Comparison of ENCODE assay signal across 8 cellular contexts in the genomic region with DNA sequence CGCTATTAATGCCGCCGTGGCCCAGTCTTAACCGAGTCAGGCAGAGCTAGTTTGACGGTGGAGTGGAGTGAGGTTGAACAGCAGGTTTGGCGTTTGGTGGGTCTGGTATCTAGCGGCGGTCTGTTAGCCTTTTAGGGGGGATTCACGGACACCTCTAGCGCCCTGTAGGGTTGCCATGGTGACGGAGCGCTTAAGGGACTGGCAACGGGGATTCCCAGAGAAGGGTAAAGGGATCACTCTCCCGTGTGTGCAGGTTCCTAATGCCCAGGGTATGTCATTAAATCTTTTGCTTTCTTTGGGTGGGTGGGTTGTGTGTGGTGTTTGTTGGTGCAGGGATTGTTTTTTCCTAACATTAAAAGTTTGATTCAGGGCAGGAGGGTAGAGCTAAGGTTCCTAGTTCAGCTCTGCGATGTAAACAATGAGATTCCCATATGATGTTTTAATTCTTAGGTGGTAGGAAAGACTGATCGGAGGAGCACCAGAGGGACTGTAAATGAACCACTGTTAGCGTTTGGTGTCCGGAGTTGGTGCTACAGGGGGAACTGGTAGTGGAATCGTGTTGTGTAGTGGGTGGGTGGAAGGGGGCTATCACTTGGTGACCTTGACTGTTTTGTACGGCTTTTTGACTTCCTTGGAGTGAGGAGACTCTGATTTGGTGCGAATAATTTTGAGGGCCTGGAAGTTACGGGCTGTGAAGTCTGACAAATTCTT. TPM values are rescaled to one million over a fixed set of nuclear protein-coding genes. Genes with fewer than 3 reads are reported as not detected.
A peak's percentile ranks its signal among the peaks of the same experiment; 100 is the strongest.
DNase-seq lines count a peak whose midpoint lies in the region; ATAC-seq and TF ChIP-seq lines count a peak whose summit lies in the region.

No MANE protein-coding gene starts in this region.

- H3K4me1 Mint-ChIP-seq in activated T-cell treated with anti-CD3 and anti-CD28 coated beads, Interleukin-2, amount 50 U/mL, for 24 hours (ENCODE audit: low read depth), result peaks cover 32% of the 10 kb centered on the region
- H3K4me1 Mint-ChIP-seq in progenitor cell of endocrine pancreas (ENCODE audit: low read depth), result peaks cover 27% of the 10 kb centered on the region

- H3K36me3 Mint-ChIP-seq in activated T-cell treated with anti-CD3 and anti-CD28 coated beads, Interleukin-2, amount 50 U/mL, for 24 hours (ENCODE audit: low read depth), result peaks cover 93% of the 10 kb centered on the region
- H3K36me3 Mint-ChIP-seq in progenitor cell of endocrine pancreas (ENCODE audit: insufficient read depth), result peaks cover 59% of the 10 kb centered on the region

- TF ChIP-seq CTCF in fibroblast of pulmonary artery (IDR thresholded peaks at IDR 0.05; ENCODE audit: low read length, missing control alignments) (no peak), progenitor cell of endocrine pancreas (IDR thresholded peaks at IDR 0.05; ENCODE audit: unreplicated experiment) (no peak)

- peak overlapping the region; percentile 100 for H3K27ac Mint-ChIP-seq in activated T-cell treated with anti-CD3 and anti-CD28 coated beads, Interleukin-2, amount 50 U/mL, for 24 hours
- peak overlapping the region; percentile 100 for H3K27ac Mint-ChIP-seq in progenitor cell of endocrine pancreas

- no peak for ATAC-seq in GM18519 (IDR thresholded peaks at IDR 0.05; ENCODE audit: low FRiP score, unreplicated experiment)

- no peaks in the 10 kb centered on the region for H3K27me3 Mint-ChIP-seq in activated T-cell treated with anti-CD3 and anti-CD28 coated beads, Interleukin-2, amount 50 U/mL, for 24 hours
- H3K27me3 Mint-ChIP-seq in progenitor cell of endocrine pancreas, result no peaks in the 10 kb centered on the region

- H3K4me3 Mint-ChIP-seq in activated T-cell treated with anti-CD3 and anti-CD28 coated beads, Interleukin-2, amount 50 U/mL, for 24 hours, result peak overlapping the region; percentile 92
- peak overlapping the region; percentile 92 for H3K4me3 Mint-ChIP-seq in progenitor cell of endocrine pancreas (ENCODE audit: low read depth)

- no peaks in the 10 kb centered on the region for H3K9me3 Mint-ChIP-seq in activated T-cell treated with anti-CD3 and anti-CD28 coated beads, Interleukin-2, amount 50 U/mL, for 24 hours
- H3K9me3 Mint-ChIP-seq in progenitor cell of endocrine pancreas (ENCODE audit: low read depth), result no peaks in the 10 kb centered on the region

- H3K4me3 ChIP-seq in fibroblast of pulmonary artery (replicated peaks; ENCODE audit: low read depth, low read length), result peak overlapping the region; percentile 100

- DNase-seq in ELR (ENCODE audit: low read depth), result peak; percentile 73
- peak; percentile 60 for DNase-seq in NCI-H1092 (lab: John Stamatoyannopoulos, UW)
- DNase-seq in activated T-cell treated with anti-CD3 and anti-CD28 coated beads, Interleukin-2, amount 50 U/mL, for 24 hours, result peak; percentile 68
- peak; percentile 42 for DNase-seq in fibroblast of pulmonary artery (ENCODE audit: low read depth)
- DNase-seq in progenitor cell of endocrine pancreas (ENCODE audit: low spot score, unreplicated experiment), result no peak
- DNase-seq in NCI-H510A (lab: John Stamatoyannopoulos, UW), result no peak
- DNase-seq in foreskin melanocyte, result no peak

RNA-seq across cellular contexts. Expression of a gene that starts 4.9 kb away (rescaled TPM):
- 229 and 238 TPM in 2 replicates for total RNA-seq in progenitor cell of endocrine pancreas

RNA-seq across cellular contexts. Expression of a gene that starts 20.4 kb away (rescaled TPM):
- 3.3 and 3.4 TPM in 2 replicates for total RNA-seq in progenitor cell of endocrine pancreas

RNA-seq across cellular contexts. Expression of a gene that starts 32.5 kb away (rescaled TPM):
- 1.1 and 1.8 TPM in 2 replicates for total RNA-seq in progenitor cell of endocrine pancreas

RNA-seq across cellular contexts. Expression of a gene that starts 36.1 kb away (rescaled TPM):
- total RNA-seq in progenitor cell of endocrine pancreas, result 4.1 and 5.6 TPM in 2 replicates

Comparison
In these comparisons a context has a peak if more than half of its experiments do, and no peak if none do; other contexts are left out.
1. DNase-seq: peak in ELR (single experiment), NCI-H1092 (single experiment), activated T-cell treated with anti-CD3 and anti-CD28 coated beads, Interleukin-2, amount 50 U/mL, for 24 hours (single experiment) and fibroblast of pulmonary artery (single experiment); none in progenitor cell of endocrine pancreas (single experiment), NCI-H510A (single experiment) and foreskin melanocyte (single experiment).